Comparison of ENCODE assay signal across 1 cellular context in genomic region chr1:210236840-210237409, GRCh38.
TF ChIP-seq lines count a peak whose summit lies in the region.

No MANE protein-coding gene starts in this region.

TF ChIP-seq in HEK293, 187 proteins besides CTCF, POLR2A, EP300 and RAD21 (continued from another document and continues in another):
- TF ChIP-seq ZNF16 (tag by site-specific recombination; IDR thresholded peaks at IDR 0.05; ENCODE audit: low read depth) (peak; percentile 57; the same call in 1 of the 2 replicates), RBAK (tag by site-specific recombination; IDR thresholded peaks at IDR 0.05) (no peak), ZNF571 (tag by site-specific recombination; IDR thresholded peaks at IDR 0.05) (no peak), ZNF521 (tag by site-specific recombination; IDR thresholded peaks at IDR 0.05) (no peak), ZNF830 (tag by site-specific recombination; IDR thresholded peaks at IDR 0.05; ENCODE audit: low read depth) (no peak), MZF1 (tag by site-specific recombination; IDR thresholded peaks at IDR 0.05; ENCODE audit: borderline replicate concordance) (no peak), ZNF23 (tag by site-specific recombination; IDR thresholded peaks at IDR 0.05; ENCODE audit: borderline replicate concordance) (no peak), ZNF555 (tag by site-specific recombination; conservative IDR thresholded peaks at IDR 0.05) (no peak), ZNF184 (tag by site-specific recombination; IDR thresholded peaks at IDR 0.05) (no peak), ZBTB48 (tag by site-specific recombination; IDR thresholded peaks at IDR 0.05) (0 out of 2 replicates have a peak, but pooled peaks have one; percentile 32), WT1 (tag by site-specific recombination; IDR thresholded peaks at IDR 0.05) (peak; percentile 3; the same call in 1 of the 2 replicates), GLIS2 (tag by site-specific recombination; IDR thresholded peaks at IDR 0.05) (no peak), ZNF664 (tag by site-specific recombination; IDR thresholded peaks at IDR 0.05) (no peak), ZNF335 (tag by site-specific recombination; conservative IDR thresholded peaks at IDR 0.05) (peak; percentile 40), YY1 (tag by site-specific recombination; IDR thresholded peaks at IDR 0.05) (no peak), SCRT1 (tag by site-specific recombination; IDR thresholded peaks at IDR 0.05; ENCODE audit: borderline replicate concordance) (no peak), SP7 (tag by site-specific recombination; IDR thresholded peaks at IDR 0.05) (no peak; the same call in 1 of the 2 replicates), ZNF791 (tag by site-specific recombination; IDR thresholded peaks at IDR 0.05) (no peak), ZNF549 (tag by site-specific recombination; IDR thresholded peaks at IDR 0.05) (no peak), GLIS1 (tag by site-specific recombination; IDR thresholded peaks at IDR 0.05) (no peak), ZBTB7A (tag by site-specific recombination; IDR thresholded peaks at IDR 0.05; ENCODE audit: low read depth) (no peak), ZFP3 (tag by site-specific recombination; IDR thresholded peaks at IDR 0.05; ENCODE audit: low read depth) (no peak), ZNF174 (tag by site-specific recombination; IDR thresholded peaks at IDR 0.05) (no peak), SP2 (tag by site-specific recombination; IDR thresholded peaks at IDR 0.05) (no peak), YY2 (tag by site-specific recombination; IDR thresholded peaks at IDR 0.05) (no peak), ZNF24 (tag by site-specific recombination; IDR thresholded peaks at IDR 0.05) (no peak; the same call in 1 of the 2 replicates), SALL2 (tag by site-specific recombination; IDR thresholded peaks at IDR 0.05; ENCODE audit: borderline replicate concordance) (no peak), ZNF837 (tag by site-specific recombination; IDR thresholded peaks at IDR 0.05) (no peak), ZBTB21 (tag by site-specific recombination; IDR thresholded peaks at IDR 0.05) (0 out of 2 replicates have a peak, but pooled peaks have one; percentile 1), ZNF37A (tag by site-specific recombination; IDR thresholded peaks at IDR 0.05) (no peak), ZNF449 (tag by site-specific recombination; IDR thresholded peaks at IDR 0.05) (0 out of 2 replicates have a peak, but pooled peaks have one; percentile 11), ZNF654 (tag by site-specific recombination; IDR thresholded peaks at IDR 0.05; ENCODE audit: low read depth) (no peak), REPIN1 (tag by site-specific recombination; IDR thresholded peaks at IDR 0.05; ENCODE audit: low read depth) (no peak), HOXA7 (CRISPR knock-in tag; IDR thresholded peaks at IDR 0.05; ENCODE audit: borderline replicate concordance) (no peak), ZNF138 (tag by site-specific recombination; IDR thresholded peaks at IDR 0.05; ENCODE audit: borderline replicate concordance) (no peak), ZNF585B (tag by site-specific recombination; IDR thresholded peaks at IDR 0.05) (no peak), ZEB2 (tag by site-specific recombination; IDR thresholded peaks at IDR 0.05) (0 out of 2 replicates have a peak, but pooled peaks have one; percentile 6), ZNF350 (tag by site-specific recombination; IDR thresholded peaks at IDR 0.05) (no peak), ZBTB17 (tag by site-specific recombination; IDR thresholded peaks at IDR 0.05) (peak; percentile 55), ZNF518A (tag by site-specific recombination; conservative IDR thresholded peaks at IDR 0.05; ENCODE audit: low read depth) (no peak), AEBP2 (tag by site-specific recombination; IDR thresholded peaks at IDR 0.05; ENCODE audit: borderline replicate concordance) (no peak), ZNF366 (tag by site-specific recombination; conservative IDR thresholded peaks at IDR 0.05) (no peak), ZSCAN23 (tag by site-specific recombination; IDR thresholded peaks at IDR 0.05) (no peak), ZNF843 (tag by site-specific recombination; IDR thresholded peaks at IDR 0.05) (no peak), ZNF202 (tag by site-specific recombination; IDR thresholded peaks at IDR 0.05; ENCODE audit: borderline replicate concordance) (no peak)
- TF ChIP-seq, protein P1, sequence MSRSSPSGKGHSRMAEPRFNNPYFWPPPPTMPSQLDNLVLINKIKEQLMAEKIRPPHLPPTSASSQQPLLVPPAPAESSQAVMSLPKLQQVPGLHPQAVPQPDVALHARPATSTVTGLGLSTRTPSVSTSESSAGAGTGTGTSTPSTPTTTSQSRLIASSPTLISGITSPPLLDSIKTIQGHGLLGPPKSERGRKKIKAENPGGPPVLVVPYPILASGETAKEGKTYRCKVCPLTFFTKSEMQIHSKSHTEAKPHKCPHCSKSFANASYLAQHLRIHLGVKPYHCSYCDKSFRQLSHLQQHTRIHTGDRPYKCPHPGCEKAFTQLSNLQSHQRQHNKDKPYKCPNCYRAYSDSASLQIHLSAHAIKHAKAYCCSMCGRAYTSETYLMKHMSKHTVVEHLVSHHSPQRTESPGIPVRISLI (tag by site-specific recombination; IDR thresholded peaks at IDR 0.05): no peak
- TF ChIP-seq, protein P2, sequence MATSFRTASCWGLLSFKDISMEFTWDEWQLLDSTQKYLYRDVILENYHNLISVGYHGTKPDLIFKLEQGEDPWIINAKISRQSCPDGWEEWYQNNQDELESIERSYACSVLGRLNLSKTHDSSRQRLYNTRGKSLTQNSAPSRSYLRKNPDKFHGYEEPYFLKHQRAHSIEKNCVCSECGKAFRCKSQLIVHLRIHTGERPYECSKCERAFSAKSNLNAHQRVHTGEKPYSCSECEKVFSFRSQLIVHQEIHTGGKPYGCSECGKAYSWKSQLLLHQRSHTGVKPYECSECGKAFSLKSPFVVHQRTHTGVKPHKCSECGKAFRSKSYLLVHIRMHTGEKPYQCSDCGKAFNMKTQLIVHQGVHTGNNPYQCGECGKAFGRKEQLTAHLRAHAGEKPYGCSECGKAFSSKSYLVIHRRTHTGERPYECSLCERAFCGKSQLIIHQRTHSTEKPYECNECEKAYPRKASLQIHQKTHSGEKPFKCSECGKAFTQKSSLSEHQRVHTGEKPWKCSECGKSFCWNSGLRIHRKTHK (tag by site-specific recombination; IDR thresholded peaks at IDR 0.05): no peak
- TF ChIP-seq, protein P3, sequence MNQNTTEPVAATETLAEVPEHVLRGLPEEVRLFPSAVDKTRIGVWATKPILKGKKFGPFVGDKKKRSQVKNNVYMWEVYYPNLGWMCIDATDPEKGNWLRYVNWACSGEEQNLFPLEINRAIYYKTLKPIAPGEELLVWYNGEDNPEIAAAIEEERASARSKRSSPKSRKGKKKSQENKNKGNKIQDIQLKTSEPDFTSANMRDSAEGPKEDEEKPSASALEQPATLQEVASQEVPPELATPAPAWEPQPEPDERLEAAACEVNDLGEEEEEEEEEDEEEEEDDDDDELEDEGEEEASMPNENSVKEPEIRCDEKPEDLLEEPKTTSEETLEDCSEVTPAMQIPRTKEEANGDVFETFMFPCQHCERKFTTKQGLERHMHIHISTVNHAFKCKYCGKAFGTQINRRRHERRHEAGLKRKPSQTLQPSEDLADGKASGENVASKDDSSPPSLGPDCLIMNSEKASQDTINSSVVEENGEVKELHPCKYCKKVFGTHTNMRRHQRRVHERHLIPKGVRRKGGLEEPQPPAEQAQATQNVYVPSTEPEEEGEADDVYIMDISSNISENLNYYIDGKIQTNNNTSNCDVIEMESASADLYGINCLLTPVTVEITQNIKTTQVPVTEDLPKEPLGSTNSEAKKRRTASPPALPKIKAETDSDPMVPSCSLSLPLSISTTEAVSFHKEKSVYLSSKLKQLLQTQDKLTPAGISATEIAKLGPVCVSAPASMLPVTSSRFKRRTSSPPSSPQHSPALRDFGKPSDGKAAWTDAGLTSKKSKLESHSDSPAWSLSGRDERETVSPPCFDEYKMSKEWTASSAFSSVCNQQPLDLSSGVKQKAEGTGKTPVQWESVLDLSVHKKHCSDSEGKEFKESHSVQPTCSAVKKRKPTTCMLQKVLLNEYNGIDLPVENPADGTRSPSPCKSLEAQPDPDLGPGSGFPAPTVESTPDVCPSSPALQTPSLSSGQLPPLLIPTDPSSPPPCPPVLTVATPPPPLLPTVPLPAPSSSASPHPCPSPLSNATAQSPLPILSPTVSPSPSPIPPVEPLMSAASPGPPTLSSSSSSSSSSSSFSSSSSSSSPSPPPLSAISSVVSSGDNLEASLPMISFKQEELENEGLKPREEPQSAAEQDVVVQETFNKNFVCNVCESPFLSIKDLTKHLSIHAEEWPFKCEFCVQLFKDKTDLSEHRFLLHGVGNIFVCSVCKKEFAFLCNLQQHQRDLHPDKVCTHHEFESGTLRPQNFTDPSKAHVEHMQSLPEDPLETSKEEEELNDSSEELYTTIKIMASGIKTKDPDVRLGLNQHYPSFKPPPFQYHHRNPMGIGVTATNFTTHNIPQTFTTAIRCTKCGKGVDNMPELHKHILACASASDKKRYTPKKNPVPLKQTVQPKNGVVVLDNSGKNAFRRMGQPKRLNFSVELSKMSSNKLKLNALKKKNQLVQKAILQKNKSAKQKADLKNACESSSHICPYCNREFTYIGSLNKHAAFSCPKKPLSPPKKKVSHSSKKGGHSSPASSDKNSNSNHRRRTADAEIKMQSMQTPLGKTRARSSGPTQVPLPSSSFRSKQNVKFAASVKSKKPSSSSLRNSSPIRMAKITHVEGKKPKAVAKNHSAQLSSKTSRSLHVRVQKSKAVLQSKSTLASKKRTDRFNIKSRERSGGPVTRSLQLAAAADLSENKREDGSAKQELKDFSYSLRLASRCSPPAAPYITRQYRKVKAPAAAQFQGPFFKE (tag by site-specific recombination; IDR thresholded peaks at IDR 0.05; ENCODE audit: borderline replicate concordance): no peak
- TF ChIP-seq, protein P4, sequence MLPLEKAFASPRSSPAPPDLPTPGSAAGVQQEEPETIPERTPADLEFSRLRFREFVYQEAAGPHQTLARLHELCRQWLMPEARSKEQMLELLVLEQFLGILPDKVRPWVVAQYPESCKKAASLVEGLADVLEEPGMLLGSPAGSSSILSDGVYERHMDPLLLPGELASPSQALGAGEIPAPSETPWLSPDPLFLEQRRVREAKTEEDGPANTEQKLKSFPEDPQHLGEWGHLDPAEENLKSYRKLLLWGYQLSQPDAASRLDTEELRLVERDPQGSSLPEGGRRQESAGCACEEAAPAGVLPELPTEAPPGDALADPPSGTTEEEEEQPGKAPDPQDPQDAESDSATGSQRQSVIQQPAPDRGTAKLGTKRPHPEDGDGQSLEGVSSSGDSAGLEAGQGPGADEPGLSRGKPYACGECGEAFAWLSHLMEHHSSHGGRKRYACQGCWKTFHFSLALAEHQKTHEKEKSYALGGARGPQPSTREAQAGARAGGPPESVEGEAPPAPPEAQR (tag by site-specific recombination; IDR thresholded peaks at IDR 0.05): no peak
